ENCODE assay signal across 19 cellular contexts in genomic region chr16:67650023-67650422, GRCh38. TPM values are rescaled to one million over a fixed set of nuclear protein-coding genes. Genes with fewer than 3 reads are reported as not detected.
DNase-seq lines count a peak whose midpoint lies in the region; ATAC-seq, FAIRE-seq and TF ChIP-seq lines count a peak whose summit lies in the region.
"Had no signal": no experiment of that assay in that cellular context is flagged by ENCODE, and none has a peak within 500 bp of the region (broad histone marks: within the 10 kb centered on the region; RNA-seq: fewer than 3 reads in every experiment).

No MANE protein-coding gene starts in this region.

- H3K9me3 ChIP-seq in ES-I3 (ENCODE audit: control insufficient read depth, insufficient read depth, low read length), result no peaks in the 10 kb centered on the region
- H3K9me3 ChIP-seq in astrocyte (ENCODE audit: insufficient read depth, low read depth, low read length), result no peaks in the 10 kb centered on the region
- no peaks in the 10 kb centered on the region for H3K9me3 ChIP-seq in osteoblast (ENCODE audit: low read depth, low read length)
- H3K9me3 ChIP-seq: Caco-2 had no signal

- H3K27ac Mint-ChIP-seq in activated CD4-positive, alpha-beta T cell treated with anti-CD3 and anti-CD28 coated beads, Interleukin-2, amount 10 ng/mL, durations not matched to agents 7 days and 5 days, result peak overlapping the region; percentile 46
- H3K27ac Mint-ChIP-seq in astrocyte (ENCODE audit: unreplicated experiment) (no peak overlapping the region), Calu3 (ENCODE audit: unreplicated experiment) (no peak overlapping the region)
- H3K27ac Mint-ChIP-seq: H9 had no signal

- no peak for DNase-seq in activated CD4-positive, alpha-beta T cell treated with anti-CD3 and anti-CD28 coated beads, Interleukin-2, amount 10 ng/mL, durations not matched to agents 7 days and 5 days
- DNase-seq in activated CD4-positive, alpha-beta T cell treated with anti-CD3 and anti-CD28 coated beads for 1 hour, result no peak
- DNase-seq in astrocyte (ENCODE audit: low read depth) (no peak), osteoblast (ENCODE audit: insufficient read length, low spot score, missing footprints) (peak; percentile 82), NCI-H524 treated with DMSO at 0.1 percent for 48 hours (lab: John Stamatoyannopoulos, UW) (no peak), Calu3 (no peak)
- DNase-seq: C1 segment of cervical spinal cord; Caco-2; DMS53; IMR-90; NCI-H2227 treated with DMSO at 0.1 percent for 48 hours; NCI-H69; NK-92 treated with Interleukin-12 subunit alpha and Interleukin-12 subunit beta, amount 100 ng/mL, for 24 hours; OCI-M1; RPMI8226 had no signal

- CTCF ChIA-PET in activated CD4-positive, alpha-beta T cell treated with anti-CD3 and anti-CD28 coated beads, Interleukin-2, amount 10 ng/mL, durations not matched to agents 7 days and 5 days (lab: Charles Lee), result interaction anchor here (1.3 to 2.3 kb wide), 3 partner anchors 14 to 129 kb away, joined by 5 to 9 read pairs (median 6); no protein-coding TSS in a partner anchor
- CTCF ChIA-PET in Calu3 (lab: Charles Lee), result interaction anchor here (1.0 kb wide), 1 partner anchor 10 kb away, joined by 5 read pairs; the partner anchor contains the start of gene ACD

- H3K27ac ChIP-seq in astrocyte (ENCODE audit: low read depth, low read length) (no peak overlapping the region), osteoblast (ENCODE audit: low read depth, low read length) (no peak overlapping the region)

- H4K20me1 ChIP-seq in astrocyte (ENCODE audit: insufficient read depth, low read length), result peaks cover 18% of the 10 kb centered on the region
- H4K20me1 ChIP-seq in osteoblast (ENCODE audit: insufficient read depth, low read length), result peaks cover 9% of the 10 kb centered on the region

- peaks cover 20% of the 10 kb centered on the region for H3K4me1 Mint-ChIP-seq in activated CD4-positive, alpha-beta T cell treated with anti-CD3 and anti-CD28 coated beads, Interleukin-2, amount 10 ng/mL, durations not matched to agents 7 days and 5 days
- H3K4me1 Mint-ChIP-seq in astrocyte (ENCODE audit: low read depth, unreplicated experiment) (peaks cover 1% of the 10 kb centered on the region), Calu3 (ENCODE audit: low read depth, unreplicated experiment) (no peaks in the 10 kb centered on the region)

- no peaks in the 10 kb centered on the region for H3K9me3 Mint-ChIP-seq in activated CD4-positive, alpha-beta T cell treated with anti-CD3 and anti-CD28 coated beads, Interleukin-2, amount 10 ng/mL, durations not matched to agents 7 days and 5 days
- H3K9me3 Mint-ChIP-seq in astrocyte (ENCODE audit: unreplicated experiment) (peaks cover 5% of the 10 kb centered on the region), Calu3 (ENCODE audit: low read depth, unreplicated experiment) (no peaks in the 10 kb centered on the region)
- H3K9me3 Mint-ChIP-seq: H9 had no signal

- peaks cover 45% of the 10 kb centered on the region for H3K36me3 Mint-ChIP-seq in activated CD4-positive, alpha-beta T cell treated with anti-CD3 and anti-CD28 coated beads, Interleukin-2, amount 10 ng/mL, durations not matched to agents 7 days and 5 days (ENCODE audit: low read depth)
- peaks cover 7% of the 10 kb centered on the region for H3K36me3 Mint-ChIP-seq in astrocyte (ENCODE audit: low read depth, unreplicated experiment)
- peaks cover 9% of the 10 kb centered on the region for H3K36me3 Mint-ChIP-seq in Calu3 (ENCODE audit: insufficient read depth, unreplicated experiment)

- no peak for FAIRE-seq in astrocyte (lab: Jason Lieb, UNC)

- H3K27me3 Mint-ChIP-seq in activated CD4-positive, alpha-beta T cell treated with anti-CD3 and anti-CD28 coated beads, Interleukin-2, amount 10 ng/mL, durations not matched to agents 7 days and 5 days, result no peaks in the 10 kb centered on the region
- peaks cover 50% of the 10 kb centered on the region for H3K27me3 Mint-ChIP-seq in astrocyte (ENCODE audit: low read depth, unreplicated experiment)
- peaks cover 87% of the 10 kb centered on the region for H3K27me3 Mint-ChIP-seq in Calu3 (ENCODE audit: unreplicated experiment)

- no peaks in the 10 kb centered on the region for H3K79me2 ChIP-seq in astrocyte (ENCODE audit: insufficient read depth, low read length)
- no peaks in the 10 kb centered on the region for H3K79me2 ChIP-seq in osteoblast (ENCODE audit: insufficient read depth, low read length)

- H3K4me2 ChIP-seq in astrocyte (ENCODE audit: low read length), result no peak overlapping the region
- H3K4me2 ChIP-seq in osteoblast (ENCODE audit: insufficient read depth, low read length), result no peak overlapping the region

- intact Hi-C loops in Calu3 (cut with micrococcal nuclease; ENCODE audit: unreplicated experiment), result no loop called here

- no peak for TF ChIP-seq CTCF in astrocyte (IDR thresholded peaks at IDR 0.05; ENCODE audit: insufficient read depth, low read depth, low read length)
- no peak for TF ChIP-seq CTCF in osteoblast (IDR thresholded peaks at IDR 0.05; ENCODE audit: extremely low read depth, low read depth, low read length)
- TF ChIP-seq CTCF in Calu3 (IDR thresholded peaks at IDR 0.05; ENCODE audit: unreplicated experiment), result no peak

- H3K9ac ChIP-seq in ES-I3 (ENCODE audit: low read depth, low read length) (peak overlapping the region; percentile 37; the same call in 1 of the 2 replicates), astrocyte (ENCODE audit: low read length) (no peak overlapping the region)

- H3K36me3 ChIP-seq in ES-I3 (ENCODE audit: insufficient read depth, low read length) (no peaks in the 10 kb centered on the region), astrocyte (ENCODE audit: insufficient read depth, low read length) (no peaks in the 10 kb centered on the region), osteoblast (ENCODE audit: insufficient read depth, low read length) (no peaks in the 10 kb centered on the region)

- no peak overlapping the region for H2AFZ ChIP-seq in astrocyte (ENCODE audit: low read depth, low read length)
- H2AFZ ChIP-seq in osteoblast (ENCODE audit: low read length), result no peak overlapping the region

- BruUV-seq in Calu3 (replicated peaks; lab: Mats Ljungman, UMichigan), result no TSS peak

- H3K4me3 ChIP-seq in astrocyte (ENCODE audit: insufficient read depth, low read depth, low read length) (no peak overlapping the region), osteoblast (ENCODE audit: insufficient read depth, low read length) (no peak overlapping the region)

- ATAC-seq in HG03095 (IDR thresholded peaks at IDR 0.05; ENCODE audit: unreplicated experiment), result no peak

- H3K27me3 ChIP-seq in astrocyte (ENCODE audit: insufficient read depth, low read length) (peaks cover 50% of the 10 kb centered on the region), osteoblast (ENCODE audit: insufficient read depth, low read length) (peaks cover 90% of the 10 kb centered on the region)

- POLR2A ChIA-PET in activated CD4-positive, alpha-beta T cell treated with anti-CD3 and anti-CD28 coated beads, Interleukin-2, amount 10 ng/mL, durations not matched to agents 7 days and 5 days (lab: Charles Lee), result no interaction called here

- H3K4me1 ChIP-seq in ES-I3 (ENCODE audit: insufficient read depth, low read length) (peaks cover 4% of the 10 kb centered on the region), astrocyte (ENCODE audit: insufficient read depth, low read length) (peaks cover 7% of the 10 kb centered on the region), osteoblast (ENCODE audit: insufficient read depth, low read length) (no peaks in the 10 kb centered on the region)

- H3K4me3 Mint-ChIP-seq in activated CD4-positive, alpha-beta T cell treated with anti-CD3 and anti-CD28 coated beads, Interleukin-2, amount 10 ng/mL, durations not matched to agents 7 days and 5 days, result no peak overlapping the region
- H3K4me3 Mint-ChIP-seq in astrocyte (ENCODE audit: unreplicated experiment) (peak overlapping the region; percentile 66), Calu3 (ENCODE audit: low read depth, unreplicated experiment) (no peak overlapping the region)

RNA-seq across cellular contexts. Expression of gene CARMIL2, which starts 5.1 kb away (rescaled TPM):
- 100 to 1,000 TPM; 203 to 226 TPM for total RNA-seq in activated CD4-positive, alpha-beta T cell treated with anti-CD3 and anti-CD28 coated beads, Interleukin-2, amount 10 ng/mL, durations not matched to agents 7 days and 5 days
- total RNA-seq in astrocyte (2.0 TPM in 2 replicates), osteoblast (under 0.01 TPM in 2 replicates), Calu3 (2022) (4.4 and 4.9 TPM in 2 replicates)

RNA-seq across cellular contexts. Expression of gene ACD, which starts 10.0 kb away (rescaled TPM):
- total RNA-seq in activated CD4-positive, alpha-beta T cell treated with anti-CD3 and anti-CD28 coated beads, Interleukin-2, amount 10 ng/mL, durations not matched to agents 7 days and 5 days, result 10 to 100 TPM; 38.0 to 41.8 TPM
- total RNA-seq in astrocyte (11.8 and 13.5 TPM in 2 replicates), osteoblast (16.5 and 18.8 TPM in 2 replicates), Calu3 (2022) (44.0 and 49.9 TPM in 2 replicates)

RNA-seq across cellular contexts. Expression of gene PARD6A, which starts 10.7 kb away (rescaled TPM):
- total RNA-seq in activated CD4-positive, alpha-beta T cell treated with anti-CD3 and anti-CD28 coated beads, Interleukin-2, amount 10 ng/mL, durations not matched to agents 7 days and 5 days, result 10 to 100 TPM; 11.6 to 13.0 TPM
- total RNA-seq in astrocyte (1.2 and 1.4 TPM in 2 replicates), osteoblast (2.4 and 2.9 TPM in 2 replicates), Calu3 (2022) (9.5 and 12.3 TPM in 2 replicates)

RNA-seq across cellular contexts. Expression of gene ENKD1, which starts 16.5 kb away (rescaled TPM):
- total RNA-seq in activated CD4-positive, alpha-beta T cell treated with anti-CD3 and anti-CD28 coated beads, Interleukin-2, amount 10 ng/mL, durations not matched to agents 7 days and 5 days, result 1 to 10 TPM; 8.0 to 8.2 TPM
- total RNA-seq in astrocyte, result 6.0 and 8.5 TPM in 2 replicates
- total RNA-seq in osteoblast, result 13.3 and 15.9 TPM in 2 replicates
- 22.6 and 23.0 TPM in 2 replicates for total RNA-seq in Calu3 (2022)
- total RNA-seq: A172 had no signal

RNA-seq across cellular contexts. Expression of gene C16orf86, which starts 16.6 kb away (rescaled TPM):
- total RNA-seq in activated CD4-positive, alpha-beta T cell treated with anti-CD3 and anti-CD28 coated beads, Interleukin-2, amount 10 ng/mL, durations not matched to agents 7 days and 5 days, result 1 to 10 TPM; 3.8 to 4.8 TPM
- total RNA-seq in astrocyte, result 0.32 and 1.6 TPM in 2 replicates
- total RNA-seq in osteoblast, result 6.2 and 6.9 TPM in 2 replicates
- 0.66 and 0.68 TPM in 2 replicates for total RNA-seq in Calu3 (2022)
- total RNA-seq: A172 had no signal

Comparison
In these comparisons a context has a peak if more than half of its experiments do, and no peak if none do; other contexts are left out.
1. RNA of gene CARMIL2, which starts 5.1 kb away (total RNA-seq): 203 to 226 TPM in activated CD4-positive, alpha-beta T cell treated with anti-CD3 and anti-CD28 coated beads, Interleukin-2, amount 10 ng/mL, durations not matched to agents 7 days and 5 days; 4.4 to 4.9 TPM in Calu3, 2.0 TPM in astrocyte and under 0.01 TPM in osteoblast; every median in the first group is over 10 times any median in the second.